1 cellular context compared by ENCODE assay signal in the genomic region with DNA sequence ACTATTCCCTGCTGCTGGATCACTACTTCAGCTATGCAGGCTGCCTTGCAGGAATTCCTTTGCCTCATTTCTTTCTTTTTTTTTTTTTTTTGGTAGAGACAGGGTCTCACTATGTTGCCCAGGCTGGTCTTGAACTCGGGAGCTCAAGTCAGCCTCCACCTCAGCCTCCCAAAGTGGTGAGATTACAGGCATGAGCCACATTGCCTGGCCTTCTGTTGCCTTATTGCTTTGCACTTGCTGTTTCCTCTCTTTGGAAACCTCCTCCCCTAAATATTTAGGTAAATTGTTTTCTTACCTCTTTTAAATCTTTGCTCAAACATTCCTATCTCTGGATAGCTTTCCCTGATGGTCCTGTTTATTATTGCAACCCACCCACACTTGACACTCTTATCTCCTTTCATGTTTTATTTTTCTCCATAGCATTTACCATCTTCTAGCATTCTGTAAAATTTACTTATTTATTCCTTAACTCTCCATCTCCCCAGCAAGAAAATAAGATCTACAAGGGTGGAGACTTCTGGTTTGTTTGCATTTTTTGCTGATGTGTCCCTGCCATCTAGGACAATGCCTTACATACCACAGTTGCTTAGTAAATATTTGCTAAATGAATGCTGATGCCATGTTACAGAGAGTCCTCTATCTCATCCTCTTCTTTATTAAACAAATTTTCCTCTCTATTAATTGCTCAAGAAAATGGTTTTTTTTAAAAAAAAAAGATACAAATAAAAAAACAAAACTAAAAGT.
TF ChIP-seq lines count a peak whose summit lies in the region.

No MANE protein-coding gene starts in this region.

TF ChIP-seq in A549, 52 proteins besides CTCF, POLR2A, EP300 and RAD21 (continued from another document):
- TF ChIP-seq, protein P1, sequence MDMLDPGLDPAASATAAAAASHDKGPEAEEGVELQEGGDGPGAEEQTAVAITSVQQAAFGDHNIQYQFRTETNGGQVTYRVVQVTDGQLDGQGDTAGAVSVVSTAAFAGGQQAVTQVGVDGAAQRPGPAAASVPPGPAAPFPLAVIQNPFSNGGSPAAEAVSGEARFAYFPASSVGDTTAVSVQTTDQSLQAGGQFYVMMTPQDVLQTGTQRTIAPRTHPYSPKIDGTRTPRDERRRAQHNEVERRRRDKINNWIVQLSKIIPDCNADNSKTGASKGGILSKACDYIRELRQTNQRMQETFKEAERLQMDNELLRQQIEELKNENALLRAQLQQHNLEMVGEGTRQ (IDR thresholded peaks at IDR 0.05), result no peak
- TF ChIP-seq KDM5A (IDR thresholded peaks at IDR 0.05), result no peak
- TF ChIP-seq ATOH8 (CRISPR knock-in tag; IDR thresholded peaks at IDR 0.05; ENCODE audit: low read depth), result no peak
- TF ChIP-seq, protein P2, sequence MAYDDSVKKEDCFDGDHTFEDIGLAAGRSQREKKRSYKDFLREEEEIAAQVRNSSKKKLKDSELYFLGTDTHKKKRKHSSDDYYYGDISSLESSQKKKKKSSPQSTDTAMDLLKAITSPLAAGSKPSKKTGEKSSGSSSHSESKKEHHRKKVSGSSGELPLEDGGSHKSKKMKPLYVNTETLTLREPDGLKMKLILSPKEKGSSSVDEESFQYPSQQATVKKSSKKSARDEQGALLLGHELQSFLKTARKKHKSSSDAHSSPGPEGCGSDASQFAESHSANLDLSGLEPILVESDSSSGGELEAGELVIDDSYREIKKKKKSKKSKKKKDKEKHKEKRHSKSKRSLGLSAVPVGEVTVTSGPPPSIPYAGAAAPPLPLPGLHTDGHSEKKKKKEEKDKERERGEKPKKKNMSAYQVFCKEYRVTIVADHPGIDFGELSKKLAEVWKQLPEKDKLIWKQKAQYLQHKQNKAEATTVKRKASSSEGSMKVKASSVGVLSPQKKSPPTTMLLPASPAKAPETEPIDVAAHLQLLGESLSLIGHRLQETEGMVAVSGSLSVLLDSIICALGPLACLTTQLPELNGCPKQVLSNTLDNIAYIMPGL (CRISPR knock-in tag; IDR thresholded peaks at IDR 0.05; ENCODE audit: borderline replicate concordance), result no peak
- no peak for TF ChIP-seq HOXB13 (CRISPR knock-in tag; IDR thresholded peaks at IDR 0.05; ENCODE audit: low read depth)
- TF ChIP-seq CEBPB (IDR thresholded peaks at IDR 0.05), result no peak
- no peak for TF ChIP-seq RARB (CRISPR knock-in tag; IDR thresholded peaks at IDR 0.05)
- TF ChIP-seq CBX8 (IDR thresholded peaks at IDR 0.05), result no peak
- TF ChIP-seq ESRRA (IDR thresholded peaks at IDR 0.05; ENCODE audit: borderline replicate concordance, low read length), result no peak
- no peak for TF ChIP-seq BCL3 (IDR thresholded peaks at IDR 0.05)
- no peak for TF ChIP-seq FOSB (CRISPR knock-in tag; IDR thresholded peaks at IDR 0.05)
- no peak for TF ChIP-seq ZNF302 (CRISPR knock-in tag; IDR thresholded peaks at IDR 0.05)
- no peak for TF ChIP-seq RFX5 (IDR thresholded peaks at IDR 0.05)
- no peak for TF ChIP-seq FOSL2 (IDR thresholded peaks at IDR 0.05)
- peak; percentile 56 for TF ChIP-seq FOSL2 (CRISPR knock-in tag; IDR thresholded peaks at IDR 0.05)
- TF ChIP-seq SMC3 (IDR thresholded peaks at IDR 0.05), result no peak
- TF ChIP-seq, protein P3, sequence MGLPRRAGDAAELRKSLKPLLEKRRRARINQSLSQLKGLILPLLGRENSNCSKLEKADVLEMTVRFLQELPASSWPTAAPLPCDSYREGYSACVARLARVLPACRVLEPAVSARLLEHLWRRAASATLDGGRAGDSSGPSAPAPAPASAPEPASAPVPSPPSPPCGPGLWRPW (IDR thresholded peaks at IDR 0.05), result no peak
- TF ChIP-seq MAFK (IDR thresholded peaks at IDR 0.05; ENCODE audit: partially characterized antibody), result peak; percentile 54
- TF ChIP-seq NFE2L2 (conservative IDR thresholded peaks at IDR 0.05; ENCODE audit: low read length), result no peak
